Comparison of ENCODE assay signal across 20 cellular contexts in genomic region chr2:217830061-217830460, GRCh38.
DNase-seq lines count a peak whose midpoint lies in the region; ATAC-seq and TF ChIP-seq lines count a peak whose summit lies in the region.
"Had no signal": no experiment of that assay in that cellular context is flagged by ENCODE, and none has a peak within 500 bp of the region (broad histone marks: within the 10 kb centered on the region; RNA-seq: fewer than 3 reads in every experiment).

No MANE protein-coding gene starts in this region.

- peak overlapping the region in 2 of 3 donors; percentile 14 to 84 for H3K9ac ChIP-seq in skeletal muscle tissue (ENCODE audit: low read depth in 1 of 3, low read length in 3 of 3)
- H3K9ac ChIP-seq: BLaER1 treated with 17β-estradiol and CSF1 and Interleukin-3, amounts not matched to agents 10 nM and 100 nM had no signal

- no peaks in the 10 kb centered on the region for H3K9me3 ChIP-seq in heart left ventricle
- no peaks in the 10 kb centered on the region for H3K9me3 ChIP-seq in lower lobe of right lung
- no peaks in the 10 kb centered on the region for H3K9me3 ChIP-seq in skeletal muscle tissue (ENCODE audit: control insufficient read depth in 3 of 3, low read length in 3 of 3)
- no peaks in the 10 kb centered on the region for H3K9me3 ChIP-seq in BE2C
- H3K9me3 ChIP-seq: BLaER1 treated with 17β-estradiol and CSF1 and Interleukin-3, amounts not matched to agents 10 nM and 100 nM; HAP-1 had no signal

- H3K27ac ChIP-seq in heart left ventricle (peak overlapping the region in 10 of 12 donors; percentile 7 to 90 (median 78)), lower lobe of right lung (peak overlapping the region; percentile 77), skeletal muscle tissue (ENCODE audit: low read depth, low read length) (peak overlapping the region; percentile 94)
- H3K27ac ChIP-seq: BLaER1 treated with 17β-estradiol and CSF1 and Interleukin-3, amounts not matched to agents 10 nM and 100 nM had no signal

- no peak for TF ChIP-seq CTCF in heart left ventricle (IDR thresholded peaks at IDR 0.05)
- no peak for TF ChIP-seq CTCF in lower lobe of right lung (IDR thresholded peaks at IDR 0.05)
- no peak for TF ChIP-seq CTCF in BE2C (IDR thresholded peaks at IDR 0.05; ENCODE audit: low read depth, low read length)

- no peaks in the 10 kb centered on the region for H3K4me1 Mint-ChIP-seq in T-cell
- H3K4me1 Mint-ChIP-seq: CD8-positive, alpha-beta memory T cell had no signal

- H3K36me3 Mint-ChIP-seq in T-cell: no peaks in the 10 kb centered on the region
- H3K36me3 Mint-ChIP-seq: CD8-positive, alpha-beta memory T cell; IgD-negative memory B cell had no signal

- no peak overlapping the region for H3K4me3 Mint-ChIP-seq in T-cell
- H3K4me3 Mint-ChIP-seq: CD8-positive, alpha-beta memory T cell; IgD-negative memory B cell had no signal

- H3K36me3 ChIP-seq in heart left ventricle (peaks cover 5 to 94% (median 79%) of the 10 kb centered on the region in 9 donors), lower lobe of right lung (peaks cover 90% of the 10 kb centered on the region), skeletal muscle tissue (ENCODE audit: control insufficient read depth in 3 of 3, insufficient read depth in 3 of 3, low read length in 3 of 3) (peaks cover 65 to 77% (median 68%) of the 10 kb centered on the region in 3 donors), BE2C (peaks cover 42% of the 10 kb centered on the region)
- H3K36me3 ChIP-seq: HAP-1 had no signal

- WGBS in heart left ventricle, 4 donors: 80 to 95% (median 86%) methylated on average over 8 to 9 of the region's 9 CpGs

- peaks cover 3 to 10% of the 10 kb centered on the region in 2 donors for H3K27me3 Mint-ChIP-seq in T-cell

- H3K4me3 ChIP-seq in heart left ventricle: no peak overlapping the region
- no peak overlapping the region for H3K4me3 ChIP-seq in lower lobe of right lung
- no peak overlapping the region for H3K4me3 ChIP-seq in skeletal muscle tissue (ENCODE audit: low read length in 3 of 3)
- no peak overlapping the region for H3K4me3 ChIP-seq in BE2C (ENCODE audit: low read depth, low read length)
- H3K4me3 ChIP-seq: BLaER1 treated with 17β-estradiol and CSF1 and Interleukin-3, amounts not matched to agents 10 nM and 100 nM; HAP-1 had no signal

- intact Hi-C loops in heart left ventricle (cut with DNase I): no loop called here
- intact Hi-C loops in Right ventricle myocardium superior (cut with DNase I): no loop called here
- intact Hi-C loops in lower lobe of right lung (cut with DNase I): no loop called here

- ATAC-seq in heart left ventricle: no peak
- ATAC-seq in Right ventricle myocardium superior (ENCODE audit: poor library complexity): no peak
- no peak for ATAC-seq in lower lobe of right lung
- ATAC-seq in GM18517 (IDR thresholded peaks at IDR 0.05; ENCODE audit: unreplicated experiment): no peak
- no peak for ATAC-seq in T-cell (replicated peaks in 1 of 4)

- CTCF ChIA-PET in T-cell (lab: Charles Lee): no interaction called here

- no peak overlapping the region for H3K27ac Mint-ChIP-seq in T-cell
- H3K27ac Mint-ChIP-seq: CD8-positive, alpha-beta memory T cell had no signal

- H3K4me1 ChIP-seq in heart left ventricle (peaks cover 16 to 100% (median 78%) of the 10 kb centered on the region in 12 donors), lower lobe of right lung (peaks cover 58% of the 10 kb centered on the region), skeletal muscle tissue (ENCODE audit: control insufficient read depth in 3 of 3, insufficient read depth in 3 of 3, low read length in 3 of 3) (peaks cover 91 to 98% (median 94%) of the 10 kb centered on the region in 3 donors), BE2C (no peaks in the 10 kb centered on the region)
- H3K4me1 ChIP-seq: HAP-1 had no signal

- H3K9me3 Mint-ChIP-seq in T-cell: no peaks in the 10 kb centered on the region
- H3K9me3 Mint-ChIP-seq: CD8-positive, alpha-beta memory T cell; IgD-negative memory B cell had no signal

- DNase-seq in heart left ventricle (peak in 1 of 5 donors; percentile 43), Right ventricle myocardium superior (no peak), lower lobe of right lung (no peak), BE2C (no peak), T-cell (no peak), NCI-H446 (lab: John Stamatoyannopoulos, UW) (no peak)
- DNase-seq: CD8-positive, alpha-beta memory T cell; DMS79; Kasumi-1; MM.1S; NCI-H1105; NCI-H1694; NCI-H2107; NCI-H2227 treated with DMSO at 0.1 percent for 48 hours; NCI-H524 treated with DMSO at 0.1 percent for 48 hours had no signal

- no peak for TF ChIP-seq POLR2A in heart left ventricle (IDR thresholded peaks at IDR 0.05)

- POLR2A ChIA-PET in T-cell (lab: Charles Lee): no interaction called here

- no peaks in the 10 kb centered on the region for H3K27me3 ChIP-seq in heart left ventricle
- H3K27me3 ChIP-seq in lower lobe of right lung (ENCODE audit: low read depth): no peaks in the 10 kb centered on the region
- no peaks in the 10 kb centered on the region for H3K27me3 ChIP-seq in skeletal muscle tissue (ENCODE audit: control insufficient read depth in 3 of 3, insufficient read depth in 3 of 3, low read length in 3 of 3)
- no peaks in the 10 kb centered on the region for H3K27me3 ChIP-seq in BE2C
- H3K27me3 ChIP-seq: BLaER1 treated with 17β-estradiol and CSF1 and Interleukin-3, amounts not matched to agents 10 nM and 100 nM had no signal
